Comparison of ENCODE assay signal across 12 cellular contexts in genomic region chr17:59160203-59161025, GRCh38. TPM values are rescaled to one million over a fixed set of nuclear protein-coding genes. Genes with fewer than 3 reads are reported as not detected.
DNase-seq lines count a peak whose midpoint lies in the region; ATAC-seq, FAIRE-seq and TF ChIP-seq lines count a peak whose summit lies in the region.
"Had no signal": no experiment of that assay in that cellular context is flagged by ENCODE, and none has a peak within 500 bp of the region (broad histone marks: within the 10 kb centered on the region; RNA-seq: fewer than 3 reads in every experiment).

No MANE protein-coding gene starts in this region.

- no peaks in the 10 kb centered on the region for H3K9me3 ChIP-seq in CD8-positive, alpha-beta T cell (ENCODE audit: low read length)
- H3K9me3 ChIP-seq in GM12878 (replicated peaks; ENCODE audit: control insufficient read depth, insufficient read depth, low read length) = no peaks in the 10 kb centered on the region
- no peaks in the 10 kb centered on the region for H3K9me3 ChIP-seq in A673 (ENCODE audit: low read depth, low read length, poor library complexity, severe bottlenecking)

- peak overlapping the region; percentile 35; the same call in 1 of the 2 replicates for H3K4me2 ChIP-seq in GM12878 (ENCODE audit: control insufficient read depth, insufficient read depth)

- no peak for TF ChIP-seq EP300 in GM12878 (IDR thresholded peaks at IDR 0.05; ENCODE audit: borderline replicate concordance in 1 of 2, control insufficient read depth in 1 of 2, low read depth in 2 of 2, low read length in 2 of 2)

- H3K36me3 Mint-ChIP-seq in CD8-positive, alpha-beta T cell = no peaks in the 10 kb centered on the region
- H3K36me3 Mint-ChIP-seq in IgD-negative memory B cell = no peaks in the 10 kb centered on the region

- CTCF ChIA-PET in CD8-positive, alpha-beta T cell (lab: Charles Lee) = no interaction called here
- CTCF ChIA-PET in GM12878 (lab: Yijun Ruan, JAX) = no interaction called here
- CTCF ChIA-PET in A673 (lab: Charles Lee) = no interaction called here

- peak; percentile 56 for FAIRE-seq in GM12878 (lab: Jason Lieb, UNC)
- FAIRE-seq: RCC 7860 had no signal

- H3K4me1 Mint-ChIP-seq in CD8-positive, alpha-beta T cell (ENCODE audit: low read depth) = no peaks in the 10 kb centered on the region
- H3K4me1 Mint-ChIP-seq in IgD-negative memory B cell = peaks cover 3 to 15% (median 10%) of the 10 kb centered on the region in 3 donors

- no peaks in the 10 kb centered on the region for H3K27me3 Mint-ChIP-seq in CD8-positive, alpha-beta T cell (ENCODE audit: low read depth)
- H3K27me3 Mint-ChIP-seq in IgD-negative memory B cell = peaks cover 1% of the 10 kb centered on the region

- H3K4me3 ChIP-seq in CD8-positive, alpha-beta T cell (ENCODE audit: low read depth, low read length) = no peak overlapping the region
- peak overlapping the region; percentile 45 for H3K4me3 ChIP-seq in GM12878
- H3K4me3 ChIP-seq in A673 (ENCODE audit: low read depth, low read length, poor library complexity, severe bottlenecking) = no peak overlapping the region

- no peak for DNase-seq in CD8-positive, alpha-beta T cell
- no peak for DNase-seq in GM12878 (ENCODE audit: low read depth, low spot score)
- peak; percentile 24 for DNase-seq in myocyte (ENCODE audit: low read depth)
- DNase-seq in KBM-7 = no peak
- DNase-seq in activated CD4-positive, alpha-beta T cell treated with anti-CD3 and anti-CD28 coated beads, Interleukin-2, amount 50 U/mL, for 1 hour = no peak
- DNase-seq in A673 (ENCODE audit: low spot score) = no peak
- DNase-seq: left cardiac atrium; NCI-H2171; stimulated activated CD4-positive, alpha-beta T cell treated with anti-CD3 and anti-CD28 coated beads, Interleukin-4, amount 100 ng/mL, for 4 hours had no signal

- TF ChIP-seq RAD21 in GM12878 (IDR thresholded peaks at IDR 0.05; ENCODE audit: insufficient read depth, low read depth, low read length) = no peak

- H3K36me3 ChIP-seq in CD8-positive, alpha-beta T cell (ENCODE audit: insufficient read depth, low read length) = no peaks in the 10 kb centered on the region
- no peaks in the 10 kb centered on the region for H3K36me3 ChIP-seq in GM12878 (ENCODE audit: control insufficient read depth in 2 of 2, insufficient read depth in 2 of 2, low read length in 1 of 2)
- H3K36me3 ChIP-seq in A673 (ENCODE audit: insufficient read depth, low read length, poor library complexity, severe bottlenecking) = peaks cover 8% of the 10 kb centered on the region

- no peak for TF ChIP-seq CTCF in CD8-positive, alpha-beta T cell (IDR thresholded peaks at IDR 0.05)
- no peak for TF ChIP-seq CTCF in GM12878 (IDR thresholded peaks at IDR 0.05 in 2 of 3, conservative IDR thresholded peaks at IDR 0.05 in 1 of 3; ENCODE audit: control insufficient read depth in 2 of 3, extremely low read depth in 1 of 3, insufficient read depth in 1 of 3, low read depth in 3 of 3, low read length in 3 of 3)
- TF ChIP-seq CTCF in A673 (conservative IDR thresholded peaks at IDR 0.05; ENCODE audit: low read depth, low read length) = no peak

- no TSS peak for BruUV-seq in GM12878 (replicated peaks; lab: Mats Ljungman, UMichigan)
- BruUV-seq in A673 (replicated peaks; lab: Mats Ljungman, UMichigan) = no TSS peak

- H3K27ac ChIP-seq in CD8-positive, alpha-beta T cell (ENCODE audit: low read depth, low read length) = peak overlapping the region; percentile 20
- H3K27ac ChIP-seq in GM12878 (ENCODE audit: control insufficient read depth, insufficient read depth) (peak overlapping the region; percentile 11), A673 (ENCODE audit: low read depth, low read length, poor library complexity, severe bottlenecking) (no peak overlapping the region)

- no peaks in the 10 kb centered on the region for H3K9me3 Mint-ChIP-seq in CD8-positive, alpha-beta T cell
- H3K9me3 Mint-ChIP-seq in IgD-negative memory B cell = no peaks in the 10 kb centered on the region

- no peak overlapping the region for H3K27ac Mint-ChIP-seq in CD8-positive, alpha-beta T cell
- peak overlapping the region in 2 of 3 donors; percentile 46 to 67 for H3K27ac Mint-ChIP-seq in IgD-negative memory B cell

- intact Hi-C loops in CD8-positive, alpha-beta T cell (cut with DNase I, micrococcal nuclease) = no loop called here
- intact Hi-C loops in GM12878 (cut with micrococcal nuclease; ENCODE audit: unreplicated experiment) = no loop called here
- intact Hi-C loops in A673 (cut with micrococcal nuclease; ENCODE audit: unreplicated experiment) = no loop called here

- POLR2A ChIA-PET in CD8-positive, alpha-beta T cell (lab: Charles Lee) = interaction anchor here (0.7 kb wide), 1 partner anchor 48 kb away, joined by 3 read pairs; no protein-coding TSS in a partner anchor
- POLR2A ChIA-PET in GM12878 (lab: Charles Lee) (interaction anchor here (0.6 to 1.0 kb wide), 3 partner anchors 449 to 483 kb away, joined by 3 to 4 read pairs (median 3); no protein-coding TSS in a partner anchor), A673 (lab: Charles Lee; ENCODE audit: low non-redundant PET) (no interaction called here)

- WGBS in GM12878 (ENCODE audit: insufficient coverage, insufficient replicate concordance, low lambda C conversion rate, missing lambda C conversion rate) = 52% methylated on average over 9 of the region's 9 CpGs

- peak overlapping the region; percentile 25 for H2AFZ ChIP-seq in GM12878 (ENCODE audit: control insufficient read depth, low read depth, low read length)

- H3K79me2 ChIP-seq in GM12878 (ENCODE audit: control insufficient read depth, insufficient read depth, low read length) = peaks cover 84% of the 10 kb centered on the region

- RAD21 ChIA-PET in GM12878 (lab: Charles Lee; ENCODE audit: unreplicated experiment) = no interaction called here

- SMC1A ChIA-PET in GM12878 (lab: Charles Lee; ENCODE audit: uncharacterized antibody, unreplicated experiment) = interaction anchor here (0.9 to 1.5 kb wide), 3 partner anchors 9 to 60 kb away, joined by 3 read pairs; partner anchors contain the start of gene GDPD1

- H3K9ac ChIP-seq in GM12878 (ENCODE audit: control insufficient read depth, insufficient read depth, low read length) = no peak overlapping the region

- in situ Hi-C loops in GM12878 (cut with MboI) = no loop called here
- in situ Hi-C loops in KBM-7 (cut with MboI; ENCODE audit: low pct_unique_long_range_greater_than_20kb, low sequenced_read_pairs) = no loop called here

- no peaks in the 10 kb centered on the region for H4K20me1 ChIP-seq in GM12878 (ENCODE audit: control insufficient read depth, insufficient read depth)

- peaks cover 11% of the 10 kb centered on the region for H3K4me1 ChIP-seq in CD8-positive, alpha-beta T cell (ENCODE audit: insufficient read depth, low read length)
- H3K4me1 ChIP-seq in GM12878 (ENCODE audit: control insufficient read depth, insufficient read depth, low read length) (peaks cover 22% of the 10 kb centered on the region), A673 (ENCODE audit: insufficient read depth, low read length, poor library complexity, severe bottlenecking) (peaks cover 40% of the 10 kb centered on the region)

- no peak for TF ChIP-seq POLR2A in GM12878 (IDR thresholded peaks at IDR 0.05; ENCODE audit: low read depth, low read length)

- no peak for ATAC-seq in CD8-positive, alpha-beta T cell
- ATAC-seq in GM12878 (peak; percentile 11; the same call in 1 of the 3 replicates), GM18867 (IDR thresholded peaks at IDR 0.05; ENCODE audit: unreplicated experiment) (no peak)
- ATAC-seq: left cardiac atrium had no signal

- H3K4me3 Mint-ChIP-seq in CD8-positive, alpha-beta T cell = peak overlapping the region; percentile 49
- peak overlapping the region in 2 of 4 donors; percentile 83 to 86 for H3K4me3 Mint-ChIP-seq in IgD-negative memory B cell

- H3K27me3 ChIP-seq in CD8-positive, alpha-beta T cell (ENCODE audit: insufficient read depth, low read length) = no peaks in the 10 kb centered on the region
- H3K27me3 ChIP-seq in GM12878 (replicated peaks in 1 of 2; ENCODE audit: control insufficient read depth in 2 of 2, insufficient read depth in 2 of 2, low read length in 1 of 2) = no peaks in the 10 kb centered on the region
- no peaks in the 10 kb centered on the region for H3K27me3 ChIP-seq in A673 (replicated peaks; ENCODE audit: insufficient read depth, low read depth, low read length, poor library complexity)

RNA-seq across cellular contexts. Expression of gene PRR11, which starts 4.9 kb away (rescaled TPM):
- under 1 TPM; 0.30 to 0.69 TPM for total RNA-seq in CD8-positive, alpha-beta T cell
- polyA plus RNA-seq in IgD-negative memory B cell (3.0 TPM), GM12878 (2011; rRNA removed) (78.3 and 95.1 TPM in 2 replicates), GM12878 (2014; fragmentation: Illumina TruSeq; extraction: Trizol) (97.0 and 99.8 TPM in 2 replicates), GM12878 (2014; fragmentation: Nextera tagmentation; extraction: Ambion mirVana) (10 to 100 TPM; 32.6 to 49.8 TPM), GM12878 (2014; rRNA removed) (46.8 and 49.7 TPM in 2 replicates), GM12878 (2016; fragmentation: Nextera tagmentation; extraction: Ambion mirVana) (10 to 100 TPM; 39.8 to 46.2 TPM)
- 9.7 and 11.0 TPM in 2 replicates for total RNA-seq in GM12878 (2013; cell fraction: nucleolus; rRNA removed)
- total RNA-seq in GM12878 (2014; rRNA removed) (20.8 and 21.2 TPM in 2 replicates), GM12878 (2014; rRNA removed; fragmentation: Illumina TruSeq; extraction: Trizol) (73.9 and 74.4 TPM in 2 replicates), GM12878 (2021) (51.3 and 54.0 TPM in 2 replicates), myocyte (0.47 and 0.59 TPM in 2 replicates), A673 (2021) (123 and 130 TPM in 2 replicates)
- polyA plus RNA-seq in GM12878 (2011; ENCODE audit: low read depth) = 18.2 TPM
- 60.4 and 69.0 TPM in 2 replicates for polyA plus RNA-seq in GM12878 (2011; cell fraction: cytosol; rRNA removed)
- polyA plus RNA-seq in GM12878 (2011; cell fraction: nucleus; rRNA removed) = 7.3 and 15.0 TPM in 2 replicates
- 35.8 and 40.1 TPM in 2 replicates for polyA plus RNA-seq in GM12878 (2012)
- polyA minus RNA-seq in GM12878 (2011; rRNA and poly(A)+ RNA removed) = 95.1 and 98.6 TPM in 2 replicates
- polyA minus RNA-seq in GM12878 (2011; cell fraction: cytosol; rRNA and poly(A)+ RNA removed) = 39.4 and 48.4 TPM in 2 replicates
- 5.8 and 8.9 TPM in 2 replicates for polyA minus RNA-seq in GM12878 (2011; cell fraction: nucleus; rRNA and poly(A)+ RNA removed)
- polyA plus RNA-seq in myocyte (2012) = 0.84 TPM

RNA-seq across cellular contexts. Expression of gene SKA2, which starts 5.4 kb away (rescaled TPM):
- 1 to 10 TPM; 2.9 to 4.2 TPM for total RNA-seq in CD8-positive, alpha-beta T cell
- polyA plus RNA-seq in IgD-negative memory B cell = 31.4 TPM
- 9.8 and 11.1 TPM in 2 replicates for total RNA-seq in GM12878 (2013; cell fraction: nucleolus; rRNA removed)
- 57.8 and 59.5 TPM in 2 replicates for total RNA-seq in GM12878 (2014; rRNA removed)
- 123 and 131 TPM in 2 replicates for total RNA-seq in GM12878 (2014; rRNA removed; fragmentation: Illumina TruSeq; extraction: Trizol)
- 65.9 and 66.8 TPM in 2 replicates for total RNA-seq in GM12878 (2021)
- 63.5 TPM for polyA plus RNA-seq in GM12878 (2011; ENCODE audit: low read depth)
- 40.3 and 72.1 TPM in 2 replicates for polyA plus RNA-seq in GM12878 (2011; rRNA removed)
- 14.0 and 17.8 TPM in 2 replicates for polyA plus RNA-seq in GM12878 (2011; cell fraction: cytosol; rRNA removed)
- polyA plus RNA-seq in GM12878 (2011; cell fraction: nucleus; rRNA removed) = 8.0 and 8.6 TPM in 2 replicates
- 56.2 and 87.0 TPM in 2 replicates for polyA plus RNA-seq in GM12878 (2012)
- polyA plus RNA-seq in GM12878 (2014; fragmentation: Illumina TruSeq; extraction: Trizol) = 137 and 168 TPM in 2 replicates
- polyA plus RNA-seq in GM12878 (2014; fragmentation: Nextera tagmentation; extraction: Ambion mirVana) = 100 to 1,000 TPM; 110 to 114 TPM
- polyA plus RNA-seq in GM12878 (2014; rRNA removed) = 71.4 and 82.5 TPM in 2 replicates
- 100 to 1,000 TPM; 124 to 133 TPM for polyA plus RNA-seq in GM12878 (2016; fragmentation: Nextera tagmentation; extraction: Ambion mirVana)
- polyA minus RNA-seq in GM12878 (2011; rRNA and poly(A)+ RNA removed) = 14.1 and 15.5 TPM in 2 replicates
- polyA minus RNA-seq in GM12878 (2011; cell fraction: cytosol; rRNA and poly(A)+ RNA removed) = 9.5 and 12.6 TPM in 2 replicates
- polyA minus RNA-seq in GM12878 (2011; cell fraction: nucleus; rRNA and poly(A)+ RNA removed) = 6.2 and 18.9 TPM in 2 replicates
- total RNA-seq in myocyte = 41.9 and 59.1 TPM in 2 replicates
- 26.3 TPM for polyA plus RNA-seq in myocyte (2012)
- total RNA-seq in A673 (2021) = 127 and 158 TPM in 2 replicates

RNA-seq across cellular contexts. Expression of gene SMG8, which starts 49.4 kb away (rescaled TPM):
- total RNA-seq in CD8-positive, alpha-beta T cell = 10 to 100 TPM; 14.3 to 14.4 TPM
- polyA plus RNA-seq in IgD-negative memory B cell = 12.4 TPM
- 26.1 and 28.2 TPM in 2 replicates for total RNA-seq in GM12878 (2013; cell fraction: nucleolus; rRNA removed)
- total RNA-seq in GM12878 (2014; rRNA removed) = 17.5 and 20.0 TPM in 2 replicates
- 17.3 and 17.7 TPM in 2 replicates for total RNA-seq in GM12878 (2014; rRNA removed; fragmentation: Illumina TruSeq; extraction: Trizol)
- total RNA-seq in GM12878 (2021) = 13.6 and 14.6 TPM in 2 replicates
- 7.7 TPM for polyA plus RNA-seq in GM12878 (2011; ENCODE audit: low read depth)
- 15.6 and 16.9 TPM in 2 replicates for polyA plus RNA-seq in GM12878 (2011; rRNA removed)
- 12.3 and 12.9 TPM in 2 replicates for polyA plus RNA-seq in GM12878 (2011; cell fraction: cytosol; rRNA removed)
- polyA plus RNA-seq in GM12878 (2011; cell fraction: nucleus; rRNA removed) = 10.8 and 11.1 TPM in 2 replicates
- polyA plus RNA-seq in GM12878 (2012) = 8.3 and 10.5 TPM in 2 replicates
- 15.6 and 18.9 TPM in 2 replicates for polyA plus RNA-seq in GM12878 (2014; fragmentation: Illumina TruSeq; extraction: Trizol)
- 1 to 10 TPM; 2.8 to 3.8 TPM for polyA plus RNA-seq in GM12878 (2014; fragmentation: Nextera tagmentation; extraction: Ambion mirVana)
- polyA plus RNA-seq in GM12878 (2014; rRNA removed) = 10.3 and 11.1 TPM in 2 replicates
- polyA plus RNA-seq in GM12878 (2016; fragmentation: Nextera tagmentation; extraction: Ambion mirVana) = 10 to 100 TPM; 15.8 to 16.8 TPM
- polyA minus RNA-seq in GM12878 (2011; rRNA and poly(A)+ RNA removed) = 18.4 and 24.5 TPM in 2 replicates
- 5.6 and 6.1 TPM in 2 replicates for polyA minus RNA-seq in GM12878 (2011; cell fraction: cytosol; rRNA and poly(A)+ RNA removed)
- 17.4 and 19.6 TPM in 2 replicates for polyA minus RNA-seq in GM12878 (2011; cell fraction: nucleus; rRNA and poly(A)+ RNA removed)
- 19.7 and 21.4 TPM in 2 replicates for total RNA-seq in myocyte
- 13.7 TPM for polyA plus RNA-seq in myocyte (2012)
- 21.1 and 22.5 TPM in 2 replicates for total RNA-seq in A673 (2021)

RNA-seq across cellular contexts. Expression of gene TRIM37, which starts 53.7 kb away (rescaled TPM):
- total RNA-seq in CD8-positive, alpha-beta T cell = 10 to 100 TPM; 17.7 to 20.9 TPM
- 7.9 TPM for polyA plus RNA-seq in IgD-negative memory B cell
- total RNA-seq in GM12878 (2013; cell fraction: nucleolus; rRNA removed) = 38.9 and 39.3 TPM in 2 replicates
- 17.7 and 19.7 TPM in 2 replicates for total RNA-seq in GM12878 (2014; rRNA removed)
- total RNA-seq in GM12878 (2014; rRNA removed; fragmentation: Illumina TruSeq; extraction: Trizol) = 19.4 and 19.7 TPM in 2 replicates
- 17.9 and 20.6 TPM in 2 replicates for total RNA-seq in GM12878 (2021)
- polyA plus RNA-seq in GM12878 (2011; ENCODE audit: low read depth) = 8.1 TPM
- polyA plus RNA-seq in GM12878 (2011; rRNA removed) = 18.6 and 24.4 TPM in 2 replicates
- 8.0 and 8.8 TPM in 2 replicates for polyA plus RNA-seq in GM12878 (2011; cell fraction: cytosol; rRNA removed)
- 15.6 and 48.8 TPM in 2 replicates for polyA plus RNA-seq in GM12878 (2011; cell fraction: nucleus; rRNA removed)
- polyA plus RNA-seq in GM12878 (2012) = 6.8 and 7.0 TPM in 2 replicates
- polyA plus RNA-seq in GM12878 (2014; fragmentation: Illumina TruSeq; extraction: Trizol) = 16.4 and 21.2 TPM in 2 replicates
- polyA plus RNA-seq in GM12878 (2014; fragmentation: Nextera tagmentation; extraction: Ambion mirVana) = 1 to 10 TPM; 4.8 to 6.7 TPM
- 11.7 and 13.3 TPM in 2 replicates for polyA plus RNA-seq in GM12878 (2014; rRNA removed)
- 10 to 100 TPM; 18.6 to 19.6 TPM for polyA plus RNA-seq in GM12878 (2016; fragmentation: Nextera tagmentation; extraction: Ambion mirVana)
- polyA minus RNA-seq in GM12878 (2011; rRNA and poly(A)+ RNA removed) = 23.4 and 46.4 TPM in 2 replicates
- 6.5 and 14.7 TPM in 2 replicates for polyA minus RNA-seq in GM12878 (2011; cell fraction: cytosol; rRNA and poly(A)+ RNA removed)
- 33.1 and 38.7 TPM in 2 replicates for polyA minus RNA-seq in GM12878 (2011; cell fraction: nucleus; rRNA and poly(A)+ RNA removed)
- total RNA-seq in myocyte = 67.5 and 75.0 TPM in 2 replicates
- polyA plus RNA-seq in myocyte (2012) = 19.3 TPM
- total RNA-seq in A673 (2021) = 39.4 and 40.0 TPM in 2 replicates

RNA-seq across cellular contexts. Expression of gene GDPD1, which starts 59.9 kb away (rescaled TPM):
- 1 to 10 TPM; 1.1 to 1.8 TPM for total RNA-seq in CD8-positive, alpha-beta T cell
- polyA plus RNA-seq in IgD-negative memory B cell (2.6 TPM), GM12878 (2011; rRNA removed) (1.6 and 3.3 TPM in 2 replicates), GM12878 (2014; fragmentation: Illumina TruSeq; extraction: Trizol) (0.88 and 1.6 TPM in 2 replicates), GM12878 (2014; fragmentation: Nextera tagmentation; extraction: Ambion mirVana) (under 1 TPM; 0.18 to 0.40 TPM), GM12878 (2014; rRNA removed) (0.34 and 0.79 TPM in 2 replicates), GM12878 (2016; fragmentation: Nextera tagmentation; extraction: Ambion mirVana) (under 1 TPM; 0.54 to 0.64 TPM)
- 9.9 and 11.4 TPM in 2 replicates for total RNA-seq in GM12878 (2013; cell fraction: nucleolus; rRNA removed)
- total RNA-seq in GM12878 (2014; rRNA removed) (0.56 and 0.65 TPM in 2 replicates), GM12878 (2014; rRNA removed; fragmentation: Illumina TruSeq; extraction: Trizol) (0.81 and 1.3 TPM in 2 replicates), GM12878 (2021) (0.64 and 0.74 TPM in 2 replicates), myocyte (0.73 and 1.5 TPM in 2 replicates), A673 (2021) (2.6 and 5.1 TPM in 2 replicates)
- polyA plus RNA-seq in GM12878 (2011; ENCODE audit: low read depth) = 0.42 TPM
- 0.43 and 0.63 TPM in 2 replicates for polyA plus RNA-seq in GM12878 (2011; cell fraction: cytosol; rRNA removed)
- polyA plus RNA-seq in GM12878 (2011; cell fraction: nucleus; rRNA removed) = 0.94 and 0.97 TPM in 2 replicates
- 0.58 TPM in 2 replicates for polyA plus RNA-seq in GM12878 (2012)
- 1.0 and 1.8 TPM in 2 replicates for polyA minus RNA-seq in GM12878 (2011; rRNA and poly(A)+ RNA removed)
- 1.0 TPM in 1 of 2 replicates, not detected in the other for polyA minus RNA-seq in GM12878 (2011; cell fraction: cytosol; rRNA and poly(A)+ RNA removed)
- polyA minus RNA-seq in GM12878 (2011; cell fraction: nucleus; rRNA and poly(A)+ RNA removed) = 0.97 and 2.7 TPM in 2 replicates
- 1.5 TPM for polyA plus RNA-seq in myocyte (2012)
